In genomic region chr5:14675309-14675708, GRCh38 we compare ENCODE assay signal across 1 cellular context.
TF ChIP-seq lines count a peak whose summit lies in the region.

No MANE protein-coding gene starts in this region.

TF ChIP-seq in GM23338, 12 proteins besides CTCF, POLR2A, EP300 and RAD21 (continued from another document):
- TF ChIP-seq ZNF462 (CRISPR knock-in tag; IDR thresholded peaks at IDR 0.05): no peak
- no peak for TF ChIP-seq JUNB (IDR thresholded peaks at IDR 0.05; ENCODE audit: unreplicated experiment)
- no peak for TF ChIP-seq STAT1 (IDR thresholded peaks at IDR 0.05; ENCODE audit: unreplicated experiment)
- TF ChIP-seq ZNF114 (CRISPR knock-in tag; IDR thresholded peaks at IDR 0.05): no peak
